In genomic region chr10:18594574-18595156, GRCh38 we compare ENCODE assay signal across 11 cellular contexts. TPM values are rescaled to one million over a fixed set of nuclear protein-coding genes. Genes with fewer than 3 reads are reported as not detected.
A peak's percentile ranks its signal among the peaks of the same experiment; 100 is the strongest.
DNase-seq lines count a peak whose midpoint lies in the region; ATAC-seq and TF ChIP-seq lines count a peak whose summit lies in the region.
"Had no signal": no experiment of that assay in that cellular context is flagged by ENCODE, and none has a peak within 500 bp of the region (broad histone marks: within the 10 kb centered on the region; RNA-seq: fewer than 3 reads in every experiment).

No MANE protein-coding gene starts in this region.

- H3K9me3 Mint-ChIP-seq in glutamatergic neuron (ENCODE audit: unreplicated experiment): no peaks in the 10 kb centered on the region
- H3K9me3 Mint-ChIP-seq in stimulated activated effector memory CD8-positive, alpha-beta T cell treated with anti-CD3 and anti-CD28 coated beads, Interleukin-12 subunit alpha, Interleukin-12 subunit beta, amount 100 ng/mL, for 72 hours: peaks cover 5% of the 10 kb centered on the region

- peaks cover 7% of the 10 kb centered on the region for H3K36me3 Mint-ChIP-seq in glutamatergic neuron (ENCODE audit: unreplicated experiment)
- H3K36me3 Mint-ChIP-seq in stimulated activated effector memory CD8-positive, alpha-beta T cell treated with anti-CD3 and anti-CD28 coated beads, Interleukin-12 subunit alpha, Interleukin-12 subunit beta, amount 100 ng/mL, for 72 hours: peaks cover 21% of the 10 kb centered on the region

- H3K27me3 Mint-ChIP-seq in glutamatergic neuron (ENCODE audit: unreplicated experiment): peaks cover 1% of the 10 kb centered on the region
- H3K27me3 Mint-ChIP-seq: memory B cell had no signal

- no peak overlapping the region for H3K4me3 Mint-ChIP-seq in glutamatergic neuron (ENCODE audit: unreplicated experiment)
- no peak overlapping the region for H3K4me3 Mint-ChIP-seq in stimulated activated effector memory CD8-positive, alpha-beta T cell treated with anti-CD3 and anti-CD28 coated beads, Interleukin-12 subunit alpha, Interleukin-12 subunit beta, amount 100 ng/mL, for 72 hours
- H3K4me3 Mint-ChIP-seq: memory B cell had no signal

- DNase-seq in AG20443 (ENCODE audit: low spot score) (peak; percentile 13), Panc1 (ENCODE audit: low read depth, low spot score) (no peak), glutamatergic neuron (peak; percentile 50), DMS153 (lab: John Stamatoyannopoulos, UW) (no peak), GOT3 (lab: John Stamatoyannopoulos, UW) (no peak)
- DNase-seq in stimulated activated effector memory CD8-positive, alpha-beta T cell treated with anti-CD3 and anti-CD28 coated beads, Interleukin-12 subunit alpha, Interleukin-12 subunit beta, amount 100 ng/mL, for 72 hours (ENCODE audit: low spot score in 2 of 2): no peak
- DNase-seq: dorsolateral prefrontal cortex, RPMI8226 had no signal

- BruUV-seq in Panc1 (replicated peaks; lab: Mats Ljungman, UMichigan): no TSS peak

- ATAC-seq in GM19023 (IDR thresholded peaks at IDR 0.05; ENCODE audit: unreplicated experiment) (peak; percentile 52), Panc1 (peak; percentile 58; the same call in 1 of the 2 replicates), GM21529 (IDR thresholded peaks at IDR 0.05; ENCODE audit: unreplicated experiment) (no peak)
- ATAC-seq in stimulated activated effector memory CD8-positive, alpha-beta T cell treated with anti-CD3 and anti-CD28 coated beads, Interleukin-12 subunit alpha, Interleukin-12 subunit beta, amount 100 ng/mL, for 72 hours: no peak

- no peak overlapping the region for H3K27ac Mint-ChIP-seq in glutamatergic neuron (ENCODE audit: unreplicated experiment)
- H3K27ac Mint-ChIP-seq in stimulated activated effector memory CD8-positive, alpha-beta T cell treated with anti-CD3 and anti-CD28 coated beads, Interleukin-12 subunit alpha, Interleukin-12 subunit beta, amount 100 ng/mL, for 72 hours: no peak overlapping the region
- H3K27ac Mint-ChIP-seq: memory B cell had no signal

- no peaks in the 10 kb centered on the region for H3K9me3 ChIP-seq in Panc1 (ENCODE audit: control insufficient read depth, insufficient read depth, low read depth, low read length)

- TF ChIP-seq CTCF in Panc1 (IDR thresholded peaks at IDR 0.05) (peak; percentile 63), glutamatergic neuron (IDR thresholded peaks at IDR 0.05; ENCODE audit: partially characterized antibody, unreplicated experiment) (peak; percentile 15)

- no peaks in the 10 kb centered on the region for H3K4me1 Mint-ChIP-seq in glutamatergic neuron (ENCODE audit: low read depth, unreplicated experiment)
- peaks cover 17% of the 10 kb centered on the region for H3K4me1 Mint-ChIP-seq in stimulated activated effector memory CD8-positive, alpha-beta T cell treated with anti-CD3 and anti-CD28 coated beads, Interleukin-12 subunit alpha, Interleukin-12 subunit beta, amount 100 ng/mL, for 72 hours

- H3K27ac ChIP-seq in Panc1 (ENCODE audit: low read length): no peak overlapping the region
- H3K27ac ChIP-seq: dorsolateral prefrontal cortex had no signal

- intact Hi-C loops in Panc1 (cut with micrococcal nuclease; ENCODE audit: unreplicated experiment): no loop called here

- H3K4me3 ChIP-seq in Panc1 (ENCODE audit: low read depth in 2 of 2, low read length in 2 of 2): no peak overlapping the region
- H3K4me3 ChIP-seq: dorsolateral prefrontal cortex had no signal

- H3K36me3 ChIP-seq in Panc1 (ENCODE audit: control insufficient read depth, insufficient read depth, low read length): no peaks in the 10 kb centered on the region; the same call in 1 of the 2 replicates

- H3K27me3 ChIP-seq in Panc1 (ENCODE audit: control insufficient read depth, insufficient read depth, low read length): no peaks in the 10 kb centered on the region
- H3K27me3 ChIP-seq: dorsolateral prefrontal cortex had no signal

- CTCF ChIA-PET in Panc1 (lab: Charles Lee): no interaction called here

- POLR2A ChIA-PET in Panc1 (lab: Charles Lee): no interaction called here

- in situ Hi-C loops in Panc1 (cut with HindIII; ENCODE audit: low pct_unique_long_range_greater_than_20kb, low sequenced_read_pairs): no loop called here

- H3K4me1 ChIP-seq in Panc1 (ENCODE audit: control insufficient read depth, insufficient read depth, low read length): no peaks in the 10 kb centered on the region

RNA-seq across cellular contexts. Expression of gene NSUN6, which starts 56.7 kb away (rescaled TPM):
- total RNA-seq in Panc1 (2021; ENCODE audit: unreplicated experiment): 4.3 TPM
- polyA plus RNA-seq in Panc1 (2012; ENCODE audit: insufficient read length): 2.4 TPM
- total RNA-seq in glutamatergic neuron (ENCODE audit: unreplicated experiment): 20.7 TPM

Comparison
In these comparisons a context has a peak if more than half of its experiments do, and no peak if none do; other contexts are left out.
1. DNase-seq: peak in AG20443 (single experiment) and glutamatergic neuron (single experiment); none in Panc1 (single experiment), DMS153 (single experiment), stimulated activated effector memory CD8-positive, alpha-beta T cell treated with anti-CD3 and anti-CD28 coated beads, Interleukin-12 subunit alpha, Interleukin-12 subunit beta, amount 100 ng/mL, for 72 hours (0 of 2) and GOT3 (single experiment).
2. ATAC-seq: peak in GM19023 (single experiment) and Panc1 (single experiment); none in GM21529 (single experiment) and stimulated activated effector memory CD8-positive, alpha-beta T cell treated with anti-CD3 and anti-CD28 coated beads, Interleukin-12 subunit alpha, Interleukin-12 subunit beta, amount 100 ng/mL, for 72 hours (single experiment).